In the genomic region with DNA sequence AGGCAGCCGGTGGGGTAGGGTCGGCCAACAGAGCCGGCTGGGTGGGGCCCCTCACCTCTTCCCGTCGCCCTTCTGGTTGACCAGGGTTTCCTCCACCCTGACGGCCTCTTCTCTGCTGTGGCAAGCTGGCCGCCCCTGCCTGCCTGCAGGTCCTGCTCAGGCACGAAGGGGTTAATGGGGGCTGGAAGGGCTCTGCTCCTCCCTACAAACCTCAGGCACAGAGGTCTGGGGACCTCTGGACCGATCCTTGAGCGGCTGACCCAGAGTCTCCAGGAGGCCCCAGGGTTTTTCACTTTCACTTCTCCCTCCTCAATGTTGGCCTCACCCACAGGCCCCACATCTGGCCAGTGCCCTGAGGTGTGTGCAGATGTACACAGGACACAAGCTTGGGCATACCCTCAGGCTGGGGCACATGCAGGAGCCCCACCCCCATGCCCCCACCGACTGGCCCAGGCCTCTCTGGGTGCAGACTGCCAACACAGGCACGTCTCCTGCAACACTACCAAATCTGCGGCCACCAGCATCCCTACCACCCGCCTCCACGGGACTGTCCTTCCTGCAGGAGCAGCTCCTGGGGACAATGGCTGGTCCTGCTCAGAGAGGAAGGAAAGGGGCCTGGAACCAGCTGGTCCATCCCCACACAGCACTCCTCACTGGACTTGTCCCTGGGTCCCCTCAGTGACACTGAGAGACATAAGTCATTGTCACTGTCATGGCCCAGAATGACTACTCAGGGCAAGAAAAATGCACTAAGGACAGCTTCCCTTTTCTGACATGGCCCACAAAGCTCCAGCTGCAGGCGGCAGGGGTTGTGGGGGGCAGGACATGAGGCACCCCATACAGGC, we compare ENCODE assay signal across 11 cellular contexts. TPM values are rescaled to one million over a fixed set of nuclear protein-coding genes. Genes with fewer than 3 reads are reported as not detected.
DNase-seq lines count a peak whose midpoint lies in the region; ATAC-seq, FAIRE-seq and TF ChIP-seq lines count a peak whose summit lies in the region.
"Had no signal": no experiment of that assay in that cellular context is flagged by ENCODE, and none has a peak within 500 bp of the region (broad histone marks: within the 10 kb centered on the region; RNA-seq: fewer than 3 reads in every experiment).

No MANE protein-coding gene starts in this region.

- H3K27me3 Mint-ChIP-seq in activated T-helper 2 cell treated with anti-CD3 and anti-CD28 coated beads, Interferon-gamma antibody, Interleukin-2, Interleukin-4, amounts not matched to agents 10 μg/mL and 5 μg/mL and 100 μg/mL, durations not matched to agents 14 hours and 24 hours and 36 hours (ENCODE audit: low read depth) = peaks cover 61% of the 10 kb centered on the region

- DNase-seq in IMR-90 (no peak), frontal cortex (ENCODE audit: low spot score in 2 of 2) (no peak), foreskin keratinocyte (no peak)
- no peak for DNase-seq in activated T-helper 2 cell treated with anti-CD3 and anti-CD28 coated beads, Interferon-gamma antibody, Interleukin-2, Interleukin-4, amounts not matched to agents 10 μg/mL and 5 μg/mL and 100 μg/mL, durations not matched to agents 14 hours and 24 hours and 36 hours (ENCODE audit: low spot score)

- dilution Hi-C loops in IMR-90 (cut with HindIII; ENCODE audit: low sequenced_read_pairs, unreplicated experiment) = no loop called here

- no peak overlapping the region for H3K23ac ChIP-seq in IMR-90 (ENCODE audit: low read depth, low read length)

- peaks cover 6% of the 10 kb centered on the region for H3K36me3 Mint-ChIP-seq in activated T-helper 2 cell treated with anti-CD3 and anti-CD28 coated beads, Interferon-gamma antibody, Interleukin-2, Interleukin-4, amounts not matched to agents 10 μg/mL and 5 μg/mL and 100 μg/mL, durations not matched to agents 14 hours and 24 hours and 36 hours (ENCODE audit: low read depth)

- no peak overlapping the region for H3K27ac ChIP-seq in BLaER1 treated with 17β-estradiol and CSF1 and Interleukin-3, amounts not matched to agents 10 nM and 100 nM
- H3K27ac ChIP-seq in IMR-90 (ENCODE audit: insufficient read depth, low read length) (no peak overlapping the region), foreskin keratinocyte (no peak overlapping the region)
- H3K27ac ChIP-seq: cardiac muscle cell had no signal

- H4K5ac ChIP-seq in IMR-90 (ENCODE audit: low read depth, low read length) = no peak overlapping the region

- ATAC-seq in IMR-90 (ENCODE audit: low read depth) = no peak
- no peak for ATAC-seq in foreskin keratinocyte
- no peak for ATAC-seq in GM21619 (IDR thresholded peaks at IDR 0.05; ENCODE audit: unreplicated experiment)
- ATAC-seq in GM21367 (IDR thresholded peaks at IDR 0.05; ENCODE audit: unreplicated experiment) = no peak

- in situ Hi-C loops in IMR-90 (cut with MboI; ENCODE audit: low sequenced_read_pairs) = no loop called here

- no peak overlapping the region for H3K18ac ChIP-seq in IMR-90 (ENCODE audit: low read depth, low read length)

- H3K4me3 Mint-ChIP-seq in activated T-helper 2 cell treated with anti-CD3 and anti-CD28 coated beads, Interferon-gamma antibody, Interleukin-2, Interleukin-4, amounts not matched to agents 10 μg/mL and 5 μg/mL and 100 μg/mL, durations not matched to agents 14 hours and 24 hours and 36 hours (ENCODE audit: low read depth) = peak overlapping the region; percentile 37

- peaks cover 5% of the 10 kb centered on the region for H3K9me1 ChIP-seq in IMR-90 (ENCODE audit: insufficient read depth, low read length)

- FAIRE-seq in frontal cortex (lab: Jason Lieb, UNC) = no peak
- FAIRE-seq: G401.6 had no signal

- no peak overlapping the region for H3K56ac ChIP-seq in IMR-90 (ENCODE audit: extremely low read depth, insufficient read depth, low read length)

- no peak overlapping the region for H2BK20ac ChIP-seq in IMR-90 (ENCODE audit: low read depth, low read length)

- H2BK15ac ChIP-seq in IMR-90 (ENCODE audit: low read depth, low read length) = no peak overlapping the region

- intact Hi-C loops in IMR-90 (cut with micrococcal nuclease) = no loop called here
- intact Hi-C loops in activated T-helper 2 cell treated with anti-CD3 and anti-CD28 coated beads, Interferon-gamma antibody, Interleukin-2, Interleukin-4, amounts not matched to agents 10 μg/mL and 5 μg/mL and 100 μg/mL, durations not matched to agents 14 hours and 24 hours and 36 hours (cut with micrococcal nuclease) = loop anchor here (5.0 kb wide), 1 partner anchor 40 kb away; no protein-coding TSS in a partner anchor

- no peak overlapping the region for H2BK120ac ChIP-seq in IMR-90 (ENCODE audit: low read depth, low read length)

- H3K27ac Mint-ChIP-seq in activated T-helper 2 cell treated with anti-CD3 and anti-CD28 coated beads, Interferon-gamma antibody, Interleukin-2, Interleukin-4, amounts not matched to agents 10 μg/mL and 5 μg/mL and 100 μg/mL, durations not matched to agents 14 hours and 24 hours and 36 hours = no peak overlapping the region

- POLR2A ChIA-PET in IMR-90 (lab: Charles Lee; ENCODE audit: unreplicated experiment) = no interaction called here

- H2AK9ac ChIP-seq in IMR-90 (replicated peaks; ENCODE audit: low read depth, low read length, poor library complexity) = peak overlapping the region; percentile 24

- H2AK5ac ChIP-seq in IMR-90 (ENCODE audit: low read depth, low read length) = no peak overlapping the region

- peak overlapping the region in 8 of 10 experiments; percentile 18 to 51 (median 34); a peak in 10 of 20 replicates for H3K4me3 ChIP-seq in BLaER1 treated with 17β-estradiol and CSF1 and Interleukin-3, amounts not matched to agents 10 nM and 100 nM
- H3K4me3 ChIP-seq in IMR-90 (ENCODE audit: insufficient read depth, low read depth, low read length) (no peak overlapping the region), mucosa of stomach (ENCODE audit: low read length) (no peak overlapping the region)
- H3K4me3 ChIP-seq: cardiac muscle cell had no signal

- peak overlapping the region; percentile 47 to 91 (median 64); a peak in 21 of 22 replicates for H3K4me2 ChIP-seq in BLaER1 treated with 17β-estradiol and CSF1 and Interleukin-3, amounts not matched to agents 10 nM and 100 nM
- no peak overlapping the region; the same call in 1 of the 2 replicates for H3K4me2 ChIP-seq in IMR-90 (ENCODE audit: low read depth, low read length)

- peaks cover 7 to 31% (median 22%) of the 10 kb centered on the region in 10 experiments; a peak in 18 of 20 replicates for H3K4me1 ChIP-seq in BLaER1 treated with 17β-estradiol and CSF1 and Interleukin-3, amounts not matched to agents 10 nM and 100 nM
- H3K4me1 ChIP-seq in IMR-90 (ENCODE audit: control insufficient read depth, insufficient read depth, low read length) = peaks cover 4% of the 10 kb centered on the region; the same call in 1 of the 2 replicates
- peaks cover 9% of the 10 kb centered on the region for H3K4me1 ChIP-seq in mucosa of stomach (ENCODE audit: control insufficient read depth, insufficient read depth, low read length)
- H3K4me1 ChIP-seq in foreskin keratinocyte = no peaks in the 10 kb centered on the region

- TF ChIP-seq RAD21 in IMR-90 (IDR thresholded peaks at IDR 0.05; ENCODE audit: low read length) = no peak

- CTCF ChIA-PET in IMR-90 (lab: Yijun Ruan, JAX) = no interaction called here

- no peak overlapping the region for H3K4ac ChIP-seq in IMR-90 (ENCODE audit: low read depth, low read length)

- no peaks in the 10 kb centered on the region for H3K36me3 ChIP-seq in BLaER1 treated with 17β-estradiol and CSF1 and Interleukin-3, amounts not matched to agents 10 nM and 100 nM
- H3K36me3 ChIP-seq in IMR-90 (ENCODE audit: control insufficient read depth, insufficient read depth, low read length) (no peaks in the 10 kb centered on the region), mucosa of stomach (ENCODE audit: control insufficient read depth, insufficient read depth, low read length) (no peaks in the 10 kb centered on the region)
- H3K36me3 ChIP-seq: cardiac muscle cell had no signal

- H4K8ac ChIP-seq in IMR-90 (ENCODE audit: low read depth in 2 of 2, low read length in 2 of 2) = no peak overlapping the region

- H2AFZ ChIP-seq in IMR-90 (replicated peaks; ENCODE audit: low read length, poor library complexity) = peak overlapping the region; percentile 21

- H3K14ac ChIP-seq in IMR-90 (replicated peaks; ENCODE audit: low read depth, low read length) = no peak overlapping the region

- H3K27me3 ChIP-seq in BLaER1 treated with 17β-estradiol and CSF1 and Interleukin-3, amounts not matched to agents 10 nM and 100 nM = peaks cover 99 to 100% (median 100%) of the 10 kb centered on the region in 11 experiments
- H3K27me3 ChIP-seq in IMR-90 (ENCODE audit: control insufficient read depth, insufficient read depth, low read length) (peaks cover 94% of the 10 kb centered on the region), mucosa of stomach (ENCODE audit: control insufficient read depth, insufficient read depth, low read length) (peaks cover 94% of the 10 kb centered on the region), foreskin keratinocyte (peaks cover 93% of the 10 kb centered on the region)

- 0% methylated on average over 1 of the region's 16 CpGs; no CpG with 5 or more reads in 1 of the 2 experiments for WGBS in IMR-90 (ENCODE audit: extremely low coverage in 2 of 2, insufficient read length in 1 of 2), 2 experiments

- H3K79me1 ChIP-seq in IMR-90 (ENCODE audit: low read depth in 1 of 2, low read length in 2 of 2) = no peaks in the 10 kb centered on the region

- H3K9me3 Mint-ChIP-seq in activated T-helper 2 cell treated with anti-CD3 and anti-CD28 coated beads, Interferon-gamma antibody, Interleukin-2, Interleukin-4, amounts not matched to agents 10 μg/mL and 5 μg/mL and 100 μg/mL, durations not matched to agents 14 hours and 24 hours and 36 hours = no peaks in the 10 kb centered on the region

- TF ChIP-seq POLR2A in IMR-90 (IDR thresholded peaks at IDR 0.05; ENCODE audit: low read depth, low read length) = no peak

- no peak overlapping the region for H2BK5ac ChIP-seq in IMR-90 (ENCODE audit: low read depth, low read length, poor library complexity, severe bottlenecking)

- no peak overlapping the region for H3K9ac ChIP-seq in BLaER1 treated with 17β-estradiol and CSF1 and Interleukin-3, amounts not matched to agents 10 nM and 100 nM
- H3K9ac ChIP-seq in IMR-90 (ENCODE audit: low read depth, low read length) = no peak overlapping the region
- peak overlapping the region; percentile 4 for H3K9ac ChIP-seq in mucosa of stomach (ENCODE audit: low read length)

- H4K91ac ChIP-seq in IMR-90 (ENCODE audit: insufficient read depth, low read depth, low read length) = no peak overlapping the region

- no peak for TF ChIP-seq CTCF in IMR-90 (conservative IDR thresholded peaks at IDR 0.05; ENCODE audit: low read depth, low read length)
- no peak for TF ChIP-seq CTCF in foreskin keratinocyte (conservative IDR thresholded peaks at IDR 0.05)

- H3K4me1 Mint-ChIP-seq in activated T-helper 2 cell treated with anti-CD3 and anti-CD28 coated beads, Interferon-gamma antibody, Interleukin-2, Interleukin-4, amounts not matched to agents 10 μg/mL and 5 μg/mL and 100 μg/mL, durations not matched to agents 14 hours and 24 hours and 36 hours (ENCODE audit: low read depth) = peaks cover 19% of the 10 kb centered on the region

- BruUV-seq in IMR-90 (replicated peaks; lab: Mats Ljungman, UMichigan) = no TSS peak

- peaks cover 0 to 90% (median 69%) of the 10 kb centered on the region in 11 experiments; a peak in 17 of 22 replicates for H4K20me1 ChIP-seq in BLaER1 treated with 17β-estradiol and CSF1 and Interleukin-3, amounts not matched to agents 10 nM and 100 nM
- peaks cover 6% of the 10 kb centered on the region; the same call in 1 of the 2 replicates for H4K20me1 ChIP-seq in IMR-90 (ENCODE audit: insufficient read depth, low read length)

- no peaks in the 10 kb centered on the region for H3K9me3 ChIP-seq in BLaER1 treated with 17β-estradiol and CSF1 and Interleukin-3, amounts not matched to agents 10 nM and 100 nM (replicated peaks in 1 of 11)
- H3K9me3 ChIP-seq in IMR-90 (ENCODE audit: control insufficient read depth, insufficient read depth, low read length) (no peaks in the 10 kb centered on the region), mucosa of stomach (ENCODE audit: control insufficient read depth, low read length) (no peaks in the 10 kb centered on the region)

RNA-seq across cellular contexts. Expression of gene TBX1, which starts 3.2 kb away (rescaled TPM):
- not detected in 2 replicates for total RNA-seq in IMR-90 (2012; rRNA removed)
- polyA plus RNA-seq in IMR-90 (2012; rRNA removed) = 0.03 and 0.13 TPM in 2 replicates
- polyA plus RNA-seq in IMR-90 (2012; cell fraction: cytosol; rRNA removed) = 0.03 TPM in 1 of 2 replicates, not detected in the other
- 0.08 and 0.36 TPM in 2 replicates for polyA plus RNA-seq in IMR-90 (2012; cell fraction: nucleus; rRNA removed; ENCODE audit: low replicate concordance)
- 0.09 and 0.32 TPM in 2 replicates for total RNA-seq in activated T-helper 2 cell treated with anti-CD3 and anti-CD28 coated beads, Interferon-gamma antibody, Interleukin-2, Interleukin-4, amounts not matched to agents 10 μg/mL and 5 μg/mL and 100 μg/mL, durations not matched to agents 14 hours and 24 hours and 36 hours
- not detected for total RNA-seq in frontal cortex
- total RNA-seq in foreskin keratinocyte = 0.54 and 0.63 TPM in 2 replicates
- polyA plus RNA-seq in foreskin keratinocyte = 0.51 and 1.3 TPM in 2 replicates
- total RNA-seq: kidney epithelial cell had no signal

RNA-seq across cellular contexts. Expression of gene GP1BB, which starts 34.0 kb away (rescaled TPM):
- 0.18 and 0.28 TPM in 2 replicates for total RNA-seq in IMR-90 (2012; rRNA removed)
- polyA plus RNA-seq in IMR-90 (2012; rRNA removed) = 1.5 and 4.6 TPM in 2 replicates
- 1.2 and 3.0 TPM in 2 replicates for polyA plus RNA-seq in IMR-90 (2012; cell fraction: cytosol; rRNA removed)
- 7.1 and 36.7 TPM in 2 replicates for polyA plus RNA-seq in IMR-90 (2012; cell fraction: nucleus; rRNA removed; ENCODE audit: low replicate concordance)
- not detected in 2 replicates for total RNA-seq in activated T-helper 2 cell treated with anti-CD3 and anti-CD28 coated beads, Interferon-gamma antibody, Interleukin-2, Interleukin-4, amounts not matched to agents 10 μg/mL and 5 μg/mL and 100 μg/mL, durations not matched to agents 14 hours and 24 hours and 36 hours
- total RNA-seq in frontal cortex = 24.1 TPM
- 0.21 and 0.54 TPM in 2 replicates for total RNA-seq in foreskin keratinocyte
- 0.28 and 0.56 TPM in 2 replicates for polyA plus RNA-seq in foreskin keratinocyte

RNA-seq across cellular contexts. Expression of gene SEPTIN5, which starts 43.1 kb away (rescaled TPM):
- total RNA-seq in IMR-90 (2012; rRNA removed) = 16.8 and 17.2 TPM in 2 replicates
- 20.7 and 22.3 TPM in 2 replicates for polyA plus RNA-seq in IMR-90 (2012; rRNA removed)
- 10.4 and 22.8 TPM in 2 replicates for polyA plus RNA-seq in IMR-90 (2012; cell fraction: cytosol; rRNA removed)
- 65.7 and 90.4 TPM in 2 replicates for polyA plus RNA-seq in IMR-90 (2012; cell fraction: nucleus; rRNA removed; ENCODE audit: low replicate concordance)
- 0.71 and 1.5 TPM in 2 replicates for total RNA-seq in activated T-helper 2 cell treated with anti-CD3 and anti-CD28 coated beads, Interferon-gamma antibody, Interleukin-2, Interleukin-4, amounts not matched to agents 10 μg/mL and 5 μg/mL and 100 μg/mL, durations not matched to agents 14 hours and 24 hours and 36 hours
- total RNA-seq in frontal cortex = 132 TPM
- 4.8 and 6.1 TPM in 2 replicates for total RNA-seq in foreskin keratinocyte
- polyA plus RNA-seq in foreskin keratinocyte = 4.6 and 6.5 TPM in 2 replicates

Comparison
In these comparisons a context has a peak if more than half of its experiments do, and no peak if none do; other contexts are left out.
1. H3K4me3 ChIP-seq: peak in BLaER1 treated with 17β-estradiol and CSF1 and Interleukin-3, amounts not matched to agents 10 nM and 100 nM (8 of 10); none in IMR-90 (single experiment) and mucosa of stomach (single experiment).
2. RNA of gene GP1BB, which starts 34.0 kb away (total RNA-seq): 24.1 TPM in frontal cortex (single experiment); 0.21 to 0.54 TPM in foreskin keratinocyte, 0.18 to 0.28 TPM in IMR-90 and not detected in activated T-helper 2 cell treated with anti-CD3 and anti-CD28 coated beads, Interferon-gamma antibody, Interleukin-2, Interleukin-4, amounts not matched to agents 10 μg/mL and 5 μg/mL and 100 μg/mL, durations not matched to agents 14 hours and 24 hours and 36 hours; every median in the first group is over 10 times any median in the second.